ENCODE assay signal across 1 cellular context in the genomic region with DNA sequence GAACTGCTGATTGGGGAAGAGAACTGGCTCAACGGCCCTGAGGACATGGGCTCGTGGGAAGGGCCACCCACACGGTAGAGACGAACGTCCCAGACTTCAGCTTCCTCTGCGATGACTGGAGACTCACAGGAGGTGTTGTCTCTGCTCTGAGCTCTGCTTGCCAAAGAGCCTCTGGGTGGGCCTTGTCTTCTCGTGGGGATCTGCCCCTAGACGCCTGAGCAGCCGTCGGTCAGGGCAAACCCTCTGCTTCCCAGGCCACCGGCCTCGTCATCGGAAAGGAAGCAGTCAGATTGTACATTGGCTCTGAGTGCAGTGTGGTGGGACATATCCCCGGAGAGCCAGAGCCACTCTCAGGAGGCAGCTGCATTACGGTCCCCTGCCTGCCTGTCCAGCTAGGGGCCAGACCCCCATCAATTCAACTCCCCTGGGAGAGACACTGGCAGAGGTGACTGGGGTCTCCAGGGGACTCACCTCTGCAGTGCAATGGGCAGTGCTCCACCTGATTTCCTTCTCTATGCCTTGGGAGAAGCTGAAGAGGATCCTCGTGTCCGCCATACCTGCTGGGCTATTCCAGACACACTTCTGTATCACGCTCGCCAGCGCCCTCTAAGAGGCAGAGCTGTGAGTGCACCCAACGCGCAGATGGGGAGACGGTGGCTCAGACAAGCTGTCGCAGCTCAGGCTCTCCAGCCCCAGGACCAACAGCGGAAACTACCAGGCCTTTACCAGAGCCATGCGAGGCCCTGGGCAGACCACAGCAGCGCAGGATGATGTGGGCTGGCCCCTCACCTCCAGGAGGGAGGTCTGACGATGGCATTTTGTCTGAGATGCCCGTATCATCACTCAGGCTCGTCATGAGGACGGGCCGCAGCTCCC.
TF ChIP-seq lines count a peak whose summit lies in the region.

No MANE protein-coding gene starts in this region.

TF ChIP-seq in K562, 482 proteins besides CTCF, POLR2A, EP300 and RAD21 (continued from another document):
- TF ChIP-seq ZNF165 (CRISPR knock-in tag; IDR thresholded peaks at IDR 0.05; ENCODE audit: borderline replicate concordance) (no peak), KDM5B (IDR thresholded peaks at IDR 0.05; ENCODE audit: insufficient replicate concordance, low read depth, low read length) (no peak), FOXP1 (CRISPR knock-in tag; IDR thresholded peaks at IDR 0.05) (no peak), CBFA2T2 (conservative IDR thresholded peaks at IDR 0.05) (no peak), GATA2 (CRISPR knock-in tag; IDR thresholded peaks at IDR 0.05) (no peak), HDAC1 (IDR thresholded peaks at IDR 0.05) (no peak), ZNF764 (CRISPR knock-in tag; IDR thresholded peaks at IDR 0.05; ENCODE audit: low read depth) (no peak)
- TF ChIP-seq, protein P1, sequence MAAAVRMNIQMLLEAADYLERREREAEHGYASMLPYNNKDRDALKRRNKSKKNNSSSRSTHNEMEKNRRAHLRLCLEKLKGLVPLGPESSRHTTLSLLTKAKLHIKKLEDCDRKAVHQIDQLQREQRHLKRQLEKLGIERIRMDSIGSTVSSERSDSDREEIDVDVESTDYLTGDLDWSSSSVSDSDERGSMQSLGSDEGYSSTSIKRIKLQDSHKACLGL (CRISPR knock-in tag; IDR thresholded peaks at IDR 0.05; ENCODE audit: borderline replicate concordance, poor library complexity, severe bottlenecking), result no peak
- TF ChIP-seq, protein P2, sequence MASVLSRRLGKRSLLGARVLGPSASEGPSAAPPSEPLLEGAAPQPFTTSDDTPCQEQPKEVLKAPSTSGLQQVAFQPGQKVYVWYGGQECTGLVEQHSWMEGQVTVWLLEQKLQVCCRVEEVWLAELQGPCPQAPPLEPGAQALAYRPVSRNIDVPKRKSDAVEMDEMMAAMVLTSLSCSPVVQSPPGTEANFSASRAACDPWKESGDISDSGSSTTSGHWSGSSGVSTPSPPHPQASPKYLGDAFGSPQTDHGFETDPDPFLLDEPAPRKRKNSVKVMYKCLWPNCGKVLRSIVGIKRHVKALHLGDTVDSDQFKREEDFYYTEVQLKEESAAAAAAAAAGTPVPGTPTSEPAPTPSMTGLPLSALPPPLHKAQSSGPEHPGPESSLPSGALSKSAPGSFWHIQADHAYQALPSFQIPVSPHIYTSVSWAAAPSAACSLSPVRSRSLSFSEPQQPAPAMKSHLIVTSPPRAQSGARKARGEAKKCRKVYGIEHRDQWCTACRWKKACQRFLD (CRISPR knock-in tag; IDR thresholded peaks at IDR 0.05), result no peak
- TF ChIP-seq, protein P3, sequence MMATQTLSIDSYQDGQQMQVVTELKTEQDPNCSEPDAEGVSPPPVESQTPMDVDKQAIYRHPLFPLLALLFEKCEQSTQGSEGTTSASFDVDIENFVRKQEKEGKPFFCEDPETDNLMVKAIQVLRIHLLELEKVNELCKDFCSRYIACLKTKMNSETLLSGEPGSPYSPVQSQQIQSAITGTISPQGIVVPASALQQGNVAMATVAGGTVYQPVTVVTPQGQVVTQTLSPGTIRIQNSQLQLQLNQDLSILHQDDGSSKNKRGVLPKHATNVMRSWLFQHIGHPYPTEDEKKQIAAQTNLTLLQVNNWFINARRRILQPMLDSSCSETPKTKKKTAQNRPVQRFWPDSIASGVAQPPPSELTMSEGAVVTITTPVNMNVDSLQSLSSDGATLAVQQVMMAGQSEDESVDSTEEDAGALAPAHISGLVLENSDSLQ (IDR thresholded peaks at IDR 0.05), result no peak
TF ChIP-seq in K562: peak in this region for 0.
